ENCODE assay signal across 9 cellular contexts in genomic region chr10:70494536-70494935, GRCh38. TPM values are rescaled to one million over a fixed set of nuclear protein-coding genes. Genes with fewer than 3 reads are reported as not detected.
DNase-seq lines count a peak whose midpoint lies in the region; ATAC-seq and TF ChIP-seq lines count a peak whose summit lies in the region.
"Had no signal": no experiment of that assay in that cellular context is flagged by ENCODE, and none has a peak within 500 bp of the region (broad histone marks: within the 10 kb centered on the region; RNA-seq: fewer than 3 reads in every experiment).

No MANE protein-coding gene starts in this region.

- peaks cover 71 to 100% (median 100%) of the 10 kb centered on the region in 10 experiments for H3K4me1 ChIP-seq in BLaER1 treated with 17β-estradiol and CSF1 and Interleukin-3, amounts not matched to agents 10 nM and 100 nM
- no peaks in the 10 kb centered on the region for H3K4me1 ChIP-seq in Caco-2

- no peaks in the 10 kb centered on the region for H3K9me3 ChIP-seq in BLaER1 treated with 17β-estradiol and CSF1 and Interleukin-3, amounts not matched to agents 10 nM and 100 nM (replicated peaks in 1 of 11)
- H3K9me3 ChIP-seq in Caco-2: no peaks in the 10 kb centered on the region

- CTCF ChIA-PET in activated B cell treated with CpG ODN at 0.5 μM for 24 hours (lab: Charles Lee): interaction anchor here (2.3 to 3.4 kb wide), 2 partner anchors 15 to 33 kb away, joined by 10 to 11 read pairs; no protein-coding TSS in a partner anchor
- CTCF ChIA-PET in Caco-2 (lab: Charles Lee): interaction anchor here (0.8 kb wide), 1 partner anchor 64 kb away, joined by 3 read pairs; no protein-coding TSS in a partner anchor

- H3K27ac Mint-ChIP-seq in activated B cell treated with CpG ODN at 0.5 μM for 24 hours (peak overlapping the region; percentile 91), Caco-2 (ENCODE audit: unreplicated experiment) (no peak overlapping the region)

- H3K4me3 ChIP-seq in BLaER1 treated with 17β-estradiol and CSF1 and Interleukin-3, amounts not matched to agents 10 nM and 100 nM: peak overlapping the region in 6 of 10 experiments; percentile 37 to 64 (median 53); a peak in 11 of 20 replicates
- H3K4me3 ChIP-seq in Caco-2 (ENCODE audit: low read depth, low read length): no peak overlapping the region

- H3K4me3 Mint-ChIP-seq in activated B cell treated with CpG ODN at 0.5 μM for 24 hours: peak overlapping the region; percentile 21
- no peak overlapping the region for H3K4me3 Mint-ChIP-seq in Caco-2 (ENCODE audit: unreplicated experiment)

- POLR2A ChIA-PET in activated B cell treated with CpG ODN at 0.5 μM for 24 hours (lab: Charles Lee): interaction anchor here (1.2 to 2.8 kb wide), 5 partner anchors 11 to 19 kb away, joined by 3 to 19 read pairs (median 8); partner anchors contain the start of gene PALD1
- POLR2A ChIA-PET in Caco-2 (lab: Charles Lee): interaction anchor here (0.6 kb wide), 1 partner anchor 594 kb away, joined by 4 read pairs; no protein-coding TSS in a partner anchor

- no TSS peak for BruUV-seq in Caco-2 (replicated peaks; lab: Mats Ljungman, UMichigan)

- peak overlapping the region; percentile 82 to 99 (median 95) for H3K4me2 ChIP-seq in BLaER1 treated with 17β-estradiol and CSF1 and Interleukin-3, amounts not matched to agents 10 nM and 100 nM

- DNase-seq in activated B cell treated with CpG ODN at 0.5 μM for 24 hours: no peak
- DNase-seq in lung microvascular endothelial cell (ENCODE audit: low read depth in 2 of 2): peak; percentile 61
- no peak for DNase-seq in GM13976 (ENCODE audit: low spot score)
- DNase-seq in superior temporal gyrus (ENCODE audit: extremely low spot score): no peak
- DNase-seq in NCI-H2081 treated with DMSO at 0.1 percent for 48 hours (lab: John Stamatoyannopoulos, UW): no peak
- DNase-seq in Caco-2: no peak

- H3K27me3 Mint-ChIP-seq in activated B cell treated with CpG ODN at 0.5 μM for 24 hours: no peaks in the 10 kb centered on the region
- no peaks in the 10 kb centered on the region for H3K27me3 Mint-ChIP-seq in Caco-2 (ENCODE audit: insufficient read depth, unreplicated experiment)

- intact Hi-C loops in activated B cell treated with CpG ODN at 0.5 μM for 24 hours (cut with micrococcal nuclease) (loop anchor here (1.0 to 5.0 kb wide), 6 partner anchors 16 to 347 kb away; partner anchors contain the start of genes EIF4EBP2, PALD1, SGPL1 and TYSND1), Caco-2 (cut with micrococcal nuclease; ENCODE audit: unreplicated experiment) (no loop called here)

- peak overlapping the region in 9 of 11 experiments; percentile 71 to 90 (median 85); a peak in 18 of 22 replicates for H3K27ac ChIP-seq in BLaER1 treated with 17β-estradiol and CSF1 and Interleukin-3, amounts not matched to agents 10 nM and 100 nM

- H3K36me3 Mint-ChIP-seq in activated B cell treated with CpG ODN at 0.5 μM for 24 hours (ENCODE audit: low read depth) (no peaks in the 10 kb centered on the region), Caco-2 (ENCODE audit: insufficient read depth, unreplicated experiment) (no peaks in the 10 kb centered on the region)

- ATAC-seq in GM21619 (IDR thresholded peaks at IDR 0.05; ENCODE audit: unreplicated experiment): peak; percentile 11
- ATAC-seq in activated B cell treated with CpG ODN at 0.5 μM for 24 hours (ENCODE audit: low read depth): no peak

- peak overlapping the region in 9 of 11 experiments; percentile 59 to 78 (median 71); a peak in 17 of 22 replicates for H3K9ac ChIP-seq in BLaER1 treated with 17β-estradiol and CSF1 and Interleukin-3, amounts not matched to agents 10 nM and 100 nM

- no peaks in the 10 kb centered on the region for H3K36me3 ChIP-seq in BLaER1 treated with 17β-estradiol and CSF1 and Interleukin-3, amounts not matched to agents 10 nM and 100 nM
- H3K36me3 ChIP-seq in Caco-2 (ENCODE audit: control insufficient read depth, insufficient read depth, low read length): no peaks in the 10 kb centered on the region

- peaks cover 0 to 28% (median 0%) of the 10 kb centered on the region in 11 experiments; a peak in 7 of 22 replicates for H4K20me1 ChIP-seq in BLaER1 treated with 17β-estradiol and CSF1 and Interleukin-3, amounts not matched to agents 10 nM and 100 nM

- H3K9me3 Mint-ChIP-seq in activated B cell treated with CpG ODN at 0.5 μM for 24 hours (no peaks in the 10 kb centered on the region), Caco-2 (ENCODE audit: unreplicated experiment) (no peaks in the 10 kb centered on the region)

- H3K4me1 Mint-ChIP-seq in activated B cell treated with CpG ODN at 0.5 μM for 24 hours (peaks cover 80% of the 10 kb centered on the region), Caco-2 (ENCODE audit: low read depth, unreplicated experiment) (peaks cover 9% of the 10 kb centered on the region)

- H3K27me3 ChIP-seq in BLaER1 treated with 17β-estradiol and CSF1 and Interleukin-3, amounts not matched to agents 10 nM and 100 nM: no peaks in the 10 kb centered on the region
- no peaks in the 10 kb centered on the region for H3K27me3 ChIP-seq in Caco-2 (replicated peaks; ENCODE audit: control insufficient read depth, insufficient read depth, low read length)

- in situ Hi-C loops in GM13976 (cut with MboI; ENCODE audit: low sequenced_read_pairs, unreplicated experiment): no loop called here

- TF ChIP-seq CTCF in activated B cell treated with CpG ODN at 0.5 μM for 24 hours (IDR thresholded peaks at IDR 0.05): no peak
- TF ChIP-seq CTCF in GM13976 (IDR thresholded peaks at IDR 0.05; ENCODE audit: borderline replicate concordance, control extremely low read depth, extremely low read depth, insufficient read depth, missing control alignments): no peak
- TF ChIP-seq CTCF in Caco-2 (IDR thresholded peaks at IDR 0.05; ENCODE audit: insufficient read depth in 1 of 2, low read depth in 1 of 2, low read length in 1 of 2, severe bottlenecking in 1 of 2, unreplicated experiment in 1 of 2): no peak

RNA-seq across cellular contexts. Expression of gene PALD1, which starts 16.0 kb away (rescaled TPM):
- total RNA-seq in activated B cell treated with CpG ODN at 0.5 μM for 24 hours (2.4 and 3.3 TPM in 2 replicates), lung microvascular endothelial cell (112 and 120 TPM in 2 replicates), Caco-2 (2022) (8.9 and 10.3 TPM in 2 replicates)

RNA-seq across cellular contexts. Expression of gene NODAL, which starts 53.1 kb away (rescaled TPM):
- not detected in 2 replicates for total RNA-seq in activated B cell treated with CpG ODN at 0.5 μM for 24 hours
- total RNA-seq in lung microvascular endothelial cell: not detected in 2 replicates
- total RNA-seq in Caco-2 (2022): 0.59 and 1.3 TPM in 2 replicates
- total RNA-seq: pulmonary artery endothelial cell had no signal

Comparison
In these comparisons a context has a peak if more than half of its experiments do, and no peak if none do; other contexts are left out.
1. DNase-seq: peak in lung microvascular endothelial cell (2 of 2); none in activated B cell treated with CpG ODN at 0.5 μM for 24 hours (single experiment), GM13976 (single experiment), superior temporal gyrus (single experiment), NCI-H2081 treated with DMSO at 0.1 percent for 48 hours (single experiment) and Caco-2 (0 of 2).